28 cellular contexts compared by ENCODE assay signal in the genomic region with DNA sequence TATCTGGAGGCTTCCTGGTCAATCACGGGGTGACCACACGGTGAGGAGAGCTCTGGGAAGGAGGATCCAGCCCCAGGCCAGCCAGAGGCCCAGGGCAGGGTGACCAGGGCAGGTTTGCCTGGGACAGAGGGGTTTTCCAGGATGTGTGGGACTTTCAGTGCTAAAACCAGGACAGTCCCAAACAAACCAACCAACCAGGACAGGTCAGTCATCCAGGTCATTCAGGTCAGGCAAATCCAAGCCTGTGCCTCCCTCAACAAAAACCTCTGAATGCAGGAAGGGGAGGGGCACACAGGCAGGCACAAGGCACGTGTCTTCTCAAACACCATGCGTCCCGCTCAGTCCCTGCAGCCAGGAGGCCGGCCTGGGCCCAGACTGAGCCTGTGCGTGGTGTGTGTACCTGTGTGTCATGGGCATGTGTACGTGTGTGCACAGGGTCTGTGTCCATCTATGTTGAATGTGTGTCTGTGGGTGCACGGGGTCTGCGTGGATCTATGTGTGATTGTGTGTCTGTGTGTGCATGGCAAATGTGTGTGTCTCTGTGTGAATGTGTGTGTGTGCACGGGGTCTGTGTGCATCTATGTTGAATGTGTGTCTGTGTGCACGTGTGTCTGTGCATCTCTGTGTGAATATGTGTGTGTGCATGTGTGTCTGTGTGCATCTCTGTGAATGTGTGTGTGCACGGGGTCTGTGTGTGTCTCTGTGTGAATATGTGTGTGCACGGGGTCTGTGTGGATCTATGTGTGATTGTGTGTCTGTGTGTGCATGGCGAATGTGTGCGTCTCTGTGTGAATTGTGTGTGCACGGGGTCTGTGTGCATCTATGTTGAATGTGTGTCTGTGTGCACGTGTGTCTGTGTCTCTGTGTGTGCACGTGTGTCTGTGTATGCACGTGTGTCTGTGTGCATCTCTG.
DNase-seq lines count a peak whose midpoint lies in the region; ATAC-seq, FAIRE-seq and TF ChIP-seq lines count a peak whose summit lies in the region.
"Had no signal": no experiment of that assay in that cellular context is flagged by ENCODE, and none has a peak within 500 bp of the region (broad histone marks: within the 10 kb centered on the region; RNA-seq: fewer than 3 reads in every experiment).

No MANE protein-coding gene starts in this region.

- no peaks in the 10 kb centered on the region for H3F3A ChIP-seq in GM23248 (ENCODE audit: insufficient read depth)

- in situ Hi-C loops in Panc1 (cut with HindIII; ENCODE audit: low pct_unique_long_range_greater_than_20kb, low sequenced_read_pairs) (no loop called here), GM23248 (cut with MboI) (no loop called here)

- H3K27me3 Mint-ChIP-seq in Calu3 (ENCODE audit: unreplicated experiment) = peaks cover 24% of the 10 kb centered on the region
- no peaks in the 10 kb centered on the region for H3K27me3 Mint-ChIP-seq in activated naive CD4-positive, alpha-beta T cell treated with anti-CD3 and anti-CD28 coated beads, Interleukin-2, amount 10 ng/mL, durations not matched to agents 7 days and 5 days
- H3K27me3 Mint-ChIP-seq: natural killer cell treated with Interleukin-12 subunit alpha and Interleukin-12 subunit beta and Interleukin-15 and Interleukin-18, amount 100 ng/mL, for 72 hours; type B pancreatic cell had no signal

- POLR2A ChIA-PET in Panc1 (lab: Charles Lee) = no interaction called here

- ATAC-seq in Panc1 = peak; percentile 45; the same call in 1 of the 2 replicates
- ATAC-seq: natural killer cell treated with Interleukin-12 subunit alpha and Interleukin-12 subunit beta and Interleukin-15 and Interleukin-18, amount 100 ng/mL, for 72 hours; stimulated activated memory B cell treated with anti-CD40 and anti-IgM and Interleukin-4, amounts not matched to agents 10 μg/mL and 1 μg/mL and 100 μg/mL, for 72 hours had no signal

- H3K9me3 ChIP-seq in Panc1 (ENCODE audit: control insufficient read depth, insufficient read depth, low read depth, low read length) (no peaks in the 10 kb centered on the region), neuron (ENCODE audit: low read length) (no peaks in the 10 kb centered on the region), GM23248 (ENCODE audit: low read depth) (no peaks in the 10 kb centered on the region)

- H3K27ac Mint-ChIP-seq in Calu3 (ENCODE audit: unreplicated experiment) = no peak overlapping the region
- H3K27ac Mint-ChIP-seq in activated naive CD4-positive, alpha-beta T cell treated with anti-CD3 and anti-CD28 coated beads, Interleukin-2, amount 10 ng/mL, durations not matched to agents 7 days and 5 days = no peak overlapping the region
- H3K27ac Mint-ChIP-seq: activated naive CD4-positive, alpha-beta T cell treated with anti-CD3 and anti-CD28 coated beads for 36 hours; activated T-helper 1 cell treated with anti-CD3 and anti-CD28 coated beads, Interleukin-12 subunit alpha, Interleukin-12 subunit beta, Interleukin-2, Interleukin-4 antibody, amounts not matched to agents 30 ng/mL and 10 ng/mL and 1 ng/mL, durations not matched to agents 14 hours and 24 hours and 36 hours; GM23338; natural killer cell treated with Interleukin-12 subunit alpha and Interleukin-12 subunit beta and Interleukin-15 and Interleukin-18, amount 100 ng/mL, for 72 hours; stimulated activated memory B cell treated with anti-CD40 and anti-IgM and Interleukin-4, amounts not matched to agents 10 μg/mL and 1 μg/mL and 100 μg/mL, for 72 hours had no signal

- no peak for FAIRE-seq in GM19239 (lab: Jason Lieb, UNC)
- FAIRE-seq: D721Med, endothelial cell of umbilical vein, GM12892 had no signal

- H3K36me3 ChIP-seq in Panc1 (ENCODE audit: control insufficient read depth, insufficient read depth, low read length) (no peaks in the 10 kb centered on the region), neuron (ENCODE audit: insufficient read depth, low read length) (no peaks in the 10 kb centered on the region), GM23248 (ENCODE audit: low read depth) (no peaks in the 10 kb centered on the region)

- H3K4me3 Mint-ChIP-seq in Calu3 (ENCODE audit: low read depth, unreplicated experiment) = peak overlapping the region; percentile 15
- no peak overlapping the region for H3K4me3 Mint-ChIP-seq in activated naive CD4-positive, alpha-beta T cell treated with anti-CD3 and anti-CD28 coated beads, Interleukin-2, amount 10 ng/mL, durations not matched to agents 7 days and 5 days
- H3K4me3 Mint-ChIP-seq: activated naive CD4-positive, alpha-beta T cell treated with anti-CD3 and anti-CD28 coated beads for 36 hours; activated T-helper 1 cell treated with anti-CD3 and anti-CD28 coated beads, Interleukin-12 subunit alpha, Interleukin-12 subunit beta, Interleukin-2, Interleukin-4 antibody, amounts not matched to agents 30 ng/mL and 10 ng/mL and 1 ng/mL, durations not matched to agents 14 hours and 24 hours and 36 hours; GM23338; natural killer cell treated with Interleukin-12 subunit alpha and Interleukin-12 subunit beta and Interleukin-15 and Interleukin-18, amount 100 ng/mL, for 72 hours; stimulated activated memory B cell treated with anti-CD40 and anti-IgM and Interleukin-4, amounts not matched to agents 10 μg/mL and 1 μg/mL and 100 μg/mL, for 72 hours; type B pancreatic cell had no signal

- 71 to 74% methylated on average over 20 of the region's 20 CpGs for WGBS in GM23248 (ENCODE audit: low coverage in 1 of 2, low lambda C conversion rate in 2 of 2, missing lambda C conversion rate in 2 of 2), 2 experiments

- TF ChIP-seq CTCF in Calu3 (IDR thresholded peaks at IDR 0.05; ENCODE audit: unreplicated experiment) (no peak), Panc1 (IDR thresholded peaks at IDR 0.05) (no peak)

- CTCF ChIA-PET in Calu3 (lab: Charles Lee) (no interaction called here), Panc1 (lab: Charles Lee) (no interaction called here)
- CTCF ChIA-PET in activated naive CD4-positive, alpha-beta T cell treated with anti-CD3 and anti-CD28 coated beads, Interleukin-2, amount 10 ng/mL, durations not matched to agents 7 days and 5 days (lab: Charles Lee) = no interaction called here

- H3K4me3 ChIP-seq in Panc1 (ENCODE audit: low read depth in 2 of 2, low read length in 2 of 2) = no peak overlapping the region
- no peak overlapping the region for H3K4me3 ChIP-seq in neuron (ENCODE audit: low read length)
- no peak overlapping the region for H3K4me3 ChIP-seq in GM23248
- H3K4me3 ChIP-seq: dorsolateral prefrontal cortex, GM23338 had no signal

- no peaks in the 10 kb centered on the region for H3K36me3 Mint-ChIP-seq in Calu3 (ENCODE audit: insufficient read depth, unreplicated experiment)
- no peaks in the 10 kb centered on the region for H3K36me3 Mint-ChIP-seq in activated naive CD4-positive, alpha-beta T cell treated with anti-CD3 and anti-CD28 coated beads, Interleukin-2, amount 10 ng/mL, durations not matched to agents 7 days and 5 days
- H3K36me3 Mint-ChIP-seq: natural killer cell treated with Interleukin-12 subunit alpha and Interleukin-12 subunit beta and Interleukin-15 and Interleukin-18, amount 100 ng/mL, for 72 hours; stimulated activated memory B cell treated with anti-CD40 and anti-IgM and Interleukin-4, amounts not matched to agents 10 μg/mL and 1 μg/mL and 100 μg/mL, for 72 hours; type B pancreatic cell had no signal

- no peaks in the 10 kb centered on the region for H3K9me2 ChIP-seq in GM23248 (ENCODE audit: insufficient read depth)

- H2AFZ ChIP-seq in neuron (ENCODE audit: low read depth, low read length) = peak overlapping the region; percentile 11
- H2AFZ ChIP-seq in GM23248 = no peak overlapping the region
- H2AFZ ChIP-seq: GM23338 had no signal

- H3K9me3 Mint-ChIP-seq in Calu3 (ENCODE audit: low read depth, unreplicated experiment) = peaks cover 7% of the 10 kb centered on the region
- H3K9me3 Mint-ChIP-seq in activated naive CD4-positive, alpha-beta T cell treated with anti-CD3 and anti-CD28 coated beads, Interleukin-2, amount 10 ng/mL, durations not matched to agents 7 days and 5 days = peaks cover 4% of the 10 kb centered on the region
- H3K9me3 Mint-ChIP-seq: activated naive CD4-positive, alpha-beta T cell treated with anti-CD3 and anti-CD28 coated beads for 36 hours; activated T-helper 1 cell treated with anti-CD3 and anti-CD28 coated beads, Interleukin-12 subunit alpha, Interleukin-12 subunit beta, Interleukin-2, Interleukin-4 antibody, amounts not matched to agents 30 ng/mL and 10 ng/mL and 1 ng/mL, durations not matched to agents 14 hours and 24 hours and 36 hours; GM23338; natural killer cell treated with Interleukin-12 subunit alpha and Interleukin-12 subunit beta and Interleukin-15 and Interleukin-18, amount 100 ng/mL, for 72 hours; type B pancreatic cell had no signal

- H3K27me3 ChIP-seq in Panc1 (ENCODE audit: control insufficient read depth, insufficient read depth, low read length) (no peaks in the 10 kb centered on the region), neuron (ENCODE audit: insufficient read depth, low read length) (peaks cover 4% of the 10 kb centered on the region), GM23248 (replicated peaks; ENCODE audit: insufficient read depth) (no peaks in the 10 kb centered on the region)

- no peak for DNase-seq in Calu3
- DNase-seq in Panc1 (ENCODE audit: low read depth, low spot score) = no peak
- peak; percentile 20 for DNase-seq in kidney tubule cell (ENCODE audit: low spot score)
- DNase-seq in GM23248 = no peak
- no peak for DNase-seq in activated naive CD4-positive, alpha-beta T cell treated with anti-CD3 and anti-CD28 coated beads, Interleukin-2, amount 10 ng/mL, durations not matched to agents 7 days and 5 days
- no peak for DNase-seq in GM19239 (ENCODE audit: insufficient read length, low spot score)
- DNase-seq: activated CD4-positive, alpha-beta T cell treated with anti-CD3 and anti-CD28 coated beads, Interleukin-2, amount 50 U/mL, for 48 hours; activated naive CD4-positive, alpha-beta T cell treated with anti-CD3 and anti-CD28 coated beads for 36 hours; amygdala; dorsolateral prefrontal cortex; IMR-90; NCI-H1048; NCI-H187; NCI-H524 treated with DMSO at 0.1 percent for 48 hours; NK-92 treated with Interleukin-12 subunit alpha and Interleukin-12 subunit beta, amount 100 ng/mL, for 24 hours; stimulated activated CD4-positive, alpha-beta T cell treated with anti-CD3 and anti-CD28 coated beads, Interleukin-4, amount 100 ng/mL, for 24 hours; substantia nigra; T-helper 1 cell had no signal

- BruUV-seq in Calu3 (replicated peaks; lab: Mats Ljungman, UMichigan) = no TSS peak
- no TSS peak for BruUV-seq in Panc1 (replicated peaks; lab: Mats Ljungman, UMichigan)

- no peaks in the 10 kb centered on the region for H3K79me2 ChIP-seq in GM23248 (ENCODE audit: insufficient read depth)

- H3K4me1 Mint-ChIP-seq in Calu3 (ENCODE audit: low read depth, unreplicated experiment) = peaks cover 8% of the 10 kb centered on the region
- H3K4me1 Mint-ChIP-seq in activated naive CD4-positive, alpha-beta T cell treated with anti-CD3 and anti-CD28 coated beads, Interleukin-2, amount 10 ng/mL, durations not matched to agents 7 days and 5 days = no peaks in the 10 kb centered on the region
- H3K4me1 Mint-ChIP-seq: stimulated activated memory B cell treated with anti-CD40 and anti-IgM and Interleukin-4, amounts not matched to agents 10 μg/mL and 1 μg/mL and 100 μg/mL, for 72 hours had no signal

- no peak overlapping the region for H3K9ac ChIP-seq in GM23248

- H3K4me1 ChIP-seq in Panc1 (ENCODE audit: control insufficient read depth, insufficient read depth, low read length) = no peaks in the 10 kb centered on the region
- peaks cover 33% of the 10 kb centered on the region for H3K4me1 ChIP-seq in neuron (ENCODE audit: insufficient read depth, low read length)
- no peaks in the 10 kb centered on the region for H3K4me1 ChIP-seq in GM23248 (ENCODE audit: insufficient read depth)

- no peak overlapping the region for H3K4me2 ChIP-seq in GM23248 (ENCODE audit: unreplicated experiment)
- H3K4me2 ChIP-seq: GM23338 had no signal

- H3K27ac ChIP-seq in Panc1 (ENCODE audit: low read length) (no peak overlapping the region), GM23248 (no peak overlapping the region)
- H3K27ac ChIP-seq: C4-2B had no signal

- H4K20me1 ChIP-seq in GM23248 (ENCODE audit: insufficient read depth) = no peaks in the 10 kb centered on the region

- intact Hi-C loops in Calu3 (cut with micrococcal nuclease; ENCODE audit: unreplicated experiment) (no loop called here), Panc1 (cut with micrococcal nuclease; ENCODE audit: unreplicated experiment) (no loop called here)
